ENCODE assay signal across 8 cellular contexts in the genomic region with DNA sequence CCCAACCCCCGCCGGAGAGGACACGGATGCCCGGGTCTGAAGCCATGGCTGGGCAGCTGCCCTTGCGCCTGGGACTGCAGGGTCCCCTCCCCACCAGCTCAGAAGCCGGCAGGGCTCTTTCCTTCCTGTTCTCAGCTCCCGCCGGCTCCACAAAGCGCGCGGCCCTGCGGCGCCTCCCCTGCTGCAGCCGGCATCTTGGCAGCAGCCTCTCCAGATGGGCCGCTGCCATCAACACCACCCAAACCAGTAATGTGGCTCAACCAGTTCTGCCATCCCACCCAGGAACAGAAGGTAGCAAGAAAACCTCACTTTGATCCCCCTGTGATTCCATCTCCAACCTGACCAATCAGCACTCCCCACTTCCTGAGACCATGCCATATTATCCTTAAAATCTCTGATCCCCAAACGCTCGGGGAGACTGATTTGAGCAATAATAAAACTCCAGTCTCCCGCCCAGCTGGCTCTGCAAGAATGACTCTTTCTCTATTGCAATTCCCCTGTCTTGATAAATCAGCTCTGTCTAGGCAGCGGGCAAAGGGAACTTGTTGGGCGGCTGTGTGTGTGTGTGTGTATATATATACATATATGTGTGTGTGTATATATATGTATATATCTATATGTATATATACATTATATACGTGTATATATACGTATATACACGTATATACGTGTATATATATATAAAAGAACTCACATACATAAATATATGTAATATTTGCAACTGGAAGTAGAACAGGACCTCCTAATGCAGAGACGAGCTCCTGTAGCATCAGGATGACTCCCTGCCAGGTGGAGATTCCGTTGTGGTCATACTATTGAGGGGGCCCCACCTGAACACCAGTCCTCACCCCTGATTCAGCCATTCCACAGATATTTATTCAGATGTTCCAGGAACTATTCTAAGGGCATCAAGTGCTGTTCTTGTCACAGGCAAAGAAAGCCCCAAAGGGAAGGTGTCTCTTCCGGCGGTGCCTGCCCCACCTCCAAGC.
A peak's percentile ranks its signal among the peaks of the same experiment; 100 is the strongest.
DNase-seq lines count a peak whose midpoint lies in the region; ATAC-seq and TF ChIP-seq lines count a peak whose summit lies in the region.
"Not testable (repeated sequence)": the region's sequence is repeated elsewhere in the genome, so short reads cannot be mapped to it uniquely, and the experiment has no call there.

No MANE protein-coding gene starts in this region.

- not testable (repeated sequence) for H3K27ac Mint-ChIP-seq in MCF 10A (ENCODE audit: low read depth, unreplicated experiment); neural progenitor cell; stimulated activated naive B cell treated with anti-CD40 and anti-IgM and Interleukin-4, amounts not matched to agents 10 μg/mL and 1 μg/mL and 100 μg/mL, for 72 hours

- peak; percentile 97 for ATAC-seq in SK-N-SH treated with all-trans-retinoic acid at 6 μM for 48 hours
- ATAC-seq in foreskin keratinocyte = peak; percentile 74
- not testable (repeated sequence) for ATAC-seq in stimulated activated naive B cell treated with anti-CD40 and anti-IgM and Interleukin-4, amounts not matched to agents 10 μg/mL and 1 μg/mL and 100 μg/mL, for 72 hours (replicated peaks)

- CTCF ChIA-PET in MCF 10A (lab: Yijun Ruan, JAX) = not testable (repeated sequence)

- H3K79me2 ChIP-seq in neural progenitor cell (ENCODE audit: low read depth) = not testable (repeated sequence)

- H4K20me1 ChIP-seq in BLaER1 treated with 17β-estradiol and CSF1 and Interleukin-3, amounts not matched to agents 10 nM and 100 nM = not testable (repeated sequence)
- peaks cover 10% of the 10 kb centered on the region for H4K20me1 ChIP-seq in neural progenitor cell (ENCODE audit: low read depth)

- H3K4me3 ChIP-seq in BLaER1 treated with 17β-estradiol and CSF1 and Interleukin-3, amounts not matched to agents 10 nM and 100 nM = not testable (repeated sequence)
- peak overlapping the region; percentile 16; the same call in 1 of the 2 replicates for H3K4me3 ChIP-seq in H7 (ENCODE audit: insufficient read depth, low read depth, low read length)
- peak overlapping the region; percentile 18 for H3K4me3 ChIP-seq in neural progenitor cell

- not testable (repeated sequence) for H3K4me1 Mint-ChIP-seq in MCF 10A (ENCODE audit: insufficient read depth, unreplicated experiment); neural progenitor cell; stimulated activated naive B cell treated with anti-CD40 and anti-IgM and Interleukin-4, amounts not matched to agents 10 μg/mL and 1 μg/mL and 100 μg/mL, for 72 hours

- DNase-seq in H7 (peak; percentile 88), foreskin keratinocyte (peak in 1 of 2 donors; percentile 37), iPS-NIHi11 (ENCODE audit: low spot score) (peak; percentile 87), neural progenitor cell (ENCODE audit: low spot score) (peak; percentile 83)
- not testable (repeated sequence) for DNase-seq in MCF 10A (ENCODE audit: unreplicated experiment); stimulated activated naive B cell treated with anti-CD40 and anti-IgM and Interleukin-4, amounts not matched to agents 10 μg/mL and 1 μg/mL and 100 μg/mL, for 72 hours

- POLR2A ChIA-PET in MCF 10A (lab: Yijun Ruan, JAX) = not testable (repeated sequence)

- H3K4me2 ChIP-seq in BLaER1 treated with 17β-estradiol and CSF1 and Interleukin-3, amounts not matched to agents 10 nM and 100 nM = peak overlapping the region; percentile 38 to 60 (median 51); a peak in 14 of 22 replicates
- H3K4me2 ChIP-seq in neural progenitor cell = peak overlapping the region; percentile 27

- H3K36me3 ChIP-seq in BLaER1 treated with 17β-estradiol and CSF1 and Interleukin-3, amounts not matched to agents 10 nM and 100 nM; H7 (replicated peaks; ENCODE audit: control insufficient read depth, insufficient read depth, low read length); neural progenitor cell: not testable (repeated sequence)

- not testable (repeated sequence) for TF ChIP-seq CTCF in MCF 10A (IDR thresholded peaks at IDR 0.05; ENCODE audit: unreplicated experiment); foreskin keratinocyte (conservative IDR thresholded peaks at IDR 0.05); neural progenitor cell (IDR thresholded peaks at IDR 0.05)

- not testable (repeated sequence) for H3K27ac ChIP-seq in BLaER1 treated with 17β-estradiol and CSF1 and Interleukin-3, amounts not matched to agents 10 nM and 100 nM; foreskin keratinocyte; neural progenitor cell

- H3K4me3 Mint-ChIP-seq in MCF 10A (ENCODE audit: unreplicated experiment) = peak overlapping the region; percentile 3
- H3K4me3 Mint-ChIP-seq in neural progenitor cell = peak overlapping the region; percentile 39
- H3K4me3 Mint-ChIP-seq in stimulated activated naive B cell treated with anti-CD40 and anti-IgM and Interleukin-4, amounts not matched to agents 10 μg/mL and 1 μg/mL and 100 μg/mL, for 72 hours = peak overlapping the region; percentile 55 to 56

- not testable (repeated sequence) for H3F3A ChIP-seq in neural progenitor cell (ENCODE audit: low read depth)

- H3K27me3 ChIP-seq in BLaER1 treated with 17β-estradiol and CSF1 and Interleukin-3, amounts not matched to agents 10 nM and 100 nM = not testable (repeated sequence)
- H3K27me3 ChIP-seq in H7 (ENCODE audit: control insufficient read depth, insufficient read depth, low read length) (peaks cover 81% of the 10 kb centered on the region), foreskin keratinocyte (peaks cover 10% of the 10 kb centered on the region), neural progenitor cell (peaks cover 97% of the 10 kb centered on the region)

- BruUV-seq in MCF 10A (replicated peaks; lab: Mats Ljungman, UMichigan) = not testable (repeated sequence)

- intact Hi-C loops in MCF 10A (cut with micrococcal nuclease) = not testable (repeated sequence)

- not testable (repeated sequence) for H3K9me3 ChIP-seq in BLaER1 treated with 17β-estradiol and CSF1 and Interleukin-3, amounts not matched to agents 10 nM and 100 nM (replicated peaks in 1 of 11); neural progenitor cell (ENCODE audit: low read depth)

- H3K27me3 Mint-ChIP-seq in MCF 10A (ENCODE audit: insufficient read depth, unreplicated experiment) (peaks cover 80% of the 10 kb centered on the region), neural progenitor cell (ENCODE audit: insufficient read depth, low read depth) (peaks cover 60% of the 10 kb centered on the region)
- peaks cover 49 to 61% of the 10 kb centered on the region in 2 donors for H3K27me3 Mint-ChIP-seq in stimulated activated naive B cell treated with anti-CD40 and anti-IgM and Interleukin-4, amounts not matched to agents 10 μg/mL and 1 μg/mL and 100 μg/mL, for 72 hours

- not testable (repeated sequence) for H3K4me1 ChIP-seq in BLaER1 treated with 17β-estradiol and CSF1 and Interleukin-3, amounts not matched to agents 10 nM and 100 nM; foreskin keratinocyte; neural progenitor cell

- not testable (repeated sequence) for H3K9ac ChIP-seq in BLaER1 treated with 17β-estradiol and CSF1 and Interleukin-3, amounts not matched to agents 10 nM and 100 nM; neural progenitor cell

- not testable (repeated sequence) for H3K36me3 Mint-ChIP-seq in MCF 10A (ENCODE audit: insufficient read depth, unreplicated experiment); neural progenitor cell; stimulated activated naive B cell treated with anti-CD40 and anti-IgM and Interleukin-4, amounts not matched to agents 10 μg/mL and 1 μg/mL and 100 μg/mL, for 72 hours

- H3K9me3 Mint-ChIP-seq in MCF 10A (ENCODE audit: unreplicated experiment); neural progenitor cell; stimulated activated naive B cell treated with anti-CD40 and anti-IgM and Interleukin-4, amounts not matched to agents 10 μg/mL and 1 μg/mL and 100 μg/mL, for 72 hours: not testable (repeated sequence)

- peak overlapping the region; percentile 68 for H2AFZ ChIP-seq in neural progenitor cell (replicated peaks)

Comparison
In these comparisons a context has a peak if more than half of its experiments do, and no peak if none do; other contexts are left out.
1. H3K4me3 Mint-ChIP-seq: peak in every context shown above with its lines; median percentile 56 in stimulated activated naive B cell treated with anti-CD40 and anti-IgM and Interleukin-4, amounts not matched to agents 10 μg/mL and 1 μg/mL and 100 μg/mL, for 72 hours; 39 in neural progenitor cell; 3 in MCF 10A.